Comparison of ENCODE assay signal across 31 cellular contexts in the genomic region with DNA sequence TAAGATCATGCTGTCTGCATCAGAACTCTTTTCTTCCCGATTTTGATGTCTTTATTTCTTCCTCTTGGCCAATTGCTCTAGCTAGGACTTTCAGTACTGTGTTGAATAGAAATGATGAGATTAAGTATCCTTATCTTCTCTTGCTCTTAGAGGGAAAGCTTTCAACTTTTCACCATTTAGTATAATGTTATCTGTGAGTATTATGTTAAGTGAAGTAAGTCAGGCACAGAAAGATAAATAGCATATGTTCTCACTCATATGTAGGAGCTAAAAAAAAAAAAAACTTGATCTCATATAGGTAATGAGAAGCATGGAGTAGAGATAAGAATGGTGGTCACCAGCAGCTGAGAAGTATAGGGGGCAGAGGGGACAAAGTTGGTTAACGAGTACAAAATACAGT.
"Had no signal": no experiment of that assay in that cellular context is flagged by ENCODE, and none has a peak within 500 bp of the region (broad histone marks: within the 10 kb centered on the region; RNA-seq: fewer than 3 reads in every experiment).

No MANE protein-coding gene starts in this region.

- H3K9me3 ChIP-seq: adrenal gland, body of pancreas, breast epithelium had no signal

- ATAC-seq: activated CD8-positive, alpha-beta T cell treated with anti-CD3 and anti-CD28 coated beads for 36 hours; activated naive CD4-positive, alpha-beta T cell treated with anti-CD3 and anti-CD28 coated beads, Interleukin-2, amount 50 U/mL, for 72 hours; activated T-cell treated with anti-CD3 and anti-CD28 coated beads, Interleukin-2, amount 50 U/mL, for 4 hours; activated T-cell treated with anti-CD3 and anti-CD28 coated beads, Interleukin-2, amount 50 U/mL, for 72 hours; activated T-helper 17 cell treated with anti-CD3 and anti-CD28 coated beads, Interleukin-2, amount 50 U/mL, for 72 hours; body of pancreas had no signal

- H3K27ac ChIP-seq: adrenal gland, body of pancreas, brain microvascular endothelial cell, breast epithelium, VCaP had no signal

- H3K4me1 ChIP-seq: adrenal gland, body of pancreas, breast epithelium had no signal

- H3K27me3 ChIP-seq: adrenal gland, body of pancreas, brain microvascular endothelial cell, breast epithelium had no signal

- H3K36me3 ChIP-seq: adrenal gland, brain microvascular endothelial cell, breast epithelium had no signal

- H3K4me3 ChIP-seq: adrenal gland, body of pancreas, breast epithelium had no signal

- DNase-seq: activated B cell treated with CpG ODN at 0.5 μM for 24 hours; activated CD4-positive, alpha-beta memory T cell treated with anti-CD3 and anti-CD28 coated beads for 36 hours; activated CD4-positive, alpha-beta T cell treated with anti-CD3 and anti-CD28 coated beads for 4 hours; activated CD4-positive, alpha-beta T cell treated with anti-CD3 and anti-CD28 coated beads, Interleukin-2, amount 10 ng/mL, durations not matched to agents 24 days and 14 days; activated CD4-positive, alpha-beta T cell treated with anti-CD3 and anti-CD28 coated beads, Interleukin-2, amount 50 U/mL, for 1 hour; activated CD4-positive, alpha-beta T cell treated with anti-CD3 and anti-CD28 coated beads, Interleukin-2, amount 50 U/mL, for 4 hours; activated CD4-positive, CD25-positive, alpha-beta regulatory T cell treated with anti-CD3 and anti-CD28 coated beads, Interleukin-2, amount 50 U/mL, for 72 hours; activated CD8-positive, alpha-beta memory T cell treated with anti-CD3 and anti-CD28 coated beads, Interleukin-2, amount 50 U/mL, for 4 hours; activated CD8-positive, alpha-beta T cell treated with anti-CD3 and anti-CD28 coated beads for 36 hours; activated effector memory CD4-positive, alpha-beta T cell treated with anti-CD3 and anti-CD28 coated beads, Interleukin-2, amount 50 U/mL, for 16 hours; activated gamma-delta T cell treated with Interleukin-2 at 50 U/mL for 16 hours; activated naive CD4-positive, alpha-beta T cell; activated naive CD4-positive, alpha-beta T cell treated with anti-CD3 and anti-CD28 coated beads for 36 hours; activated naive CD4-positive, alpha-beta T cell treated with anti-CD3 and anti-CD28 coated beads, Interleukin-2, amount 50 U/mL, for 16 hours; activated naive CD8-positive, alpha-beta T cell treated with anti-CD3 and anti-CD28 coated beads for 36 hours; activated T-cell treated with anti-CD3 and anti-CD28 coated beads for 4 hours; activated T-cell treated with anti-CD3 and anti-CD28 coated beads, Interleukin-2, amount 50 U/mL, for 1 hour; activated T-cell treated with anti-CD3 and anti-CD28 coated beads, Interleukin-2, amount 50 U/mL, for 4 hours; activated T-cell treated with anti-CD3 and anti-CD28 coated beads, Interleukin-2, amount 50 U/mL, for 72 hours; adrenal gland; amniotic stem cell; aorta; body of pancreas; brain microvascular endothelial cell; central memory CD4-positive, alpha-beta T cell; T-helper 2 cell; T-helper 9 cell had no signal
